ENCODE assay signal across 16 cellular contexts in the genomic region with DNA sequence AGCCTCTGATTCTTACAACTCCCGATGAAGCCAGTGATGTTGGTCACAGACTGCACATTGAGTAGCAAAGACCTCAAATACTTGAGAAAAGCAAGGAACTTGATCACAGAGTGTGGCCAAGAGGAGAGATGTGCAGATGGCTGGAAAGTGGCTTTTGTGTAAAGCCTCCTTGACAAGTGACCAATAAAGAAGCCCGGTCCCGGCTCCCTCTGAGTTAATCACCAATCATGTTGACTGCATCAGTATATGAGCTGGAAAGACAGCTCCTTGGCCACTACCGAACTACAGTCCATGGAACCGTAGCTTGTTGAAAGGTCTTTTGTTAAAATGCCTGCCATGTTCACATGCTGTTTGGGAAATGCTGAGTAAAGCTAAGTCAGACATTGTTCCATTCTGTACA. TPM values are rescaled to one million over a fixed set of nuclear protein-coding genes. Genes with fewer than 3 reads are reported as not detected.
DNase-seq lines count a peak whose midpoint lies in the region; ATAC-seq, FAIRE-seq and TF ChIP-seq lines count a peak whose summit lies in the region.
"Had no signal": no experiment of that assay in that cellular context is flagged by ENCODE, and none has a peak within 500 bp of the region (broad histone marks: within the 10 kb centered on the region; RNA-seq: fewer than 3 reads in every experiment).

No MANE protein-coding gene starts in this region.

- no peaks in the 10 kb centered on the region for H3K36me3 Mint-ChIP-seq in activated B cell treated with CpG ODN at 0.5 μM for 24 hours (ENCODE audit: low read depth)
- H3K36me3 Mint-ChIP-seq in naive thymus-derived CD8-positive, alpha-beta T cell, result peaks cover 0 to 1% (median 0%) of the 10 kb centered on the region in 3 donors

- POLR2A ChIA-PET in HepG2 (lab: Yijun Ruan, JAX), result interaction anchor here (1.0 to 1.3 kb wide), 4 partner anchors 26 to 48 kb away, joined by 3 to 4 read pairs (median 3); partner anchors contain the start of gene SERPINA1
- POLR2A ChIA-PET in activated B cell treated with CpG ODN at 0.5 μM for 24 hours (lab: Charles Lee), result interaction anchor here (0.8 kb wide), 1 partner anchor 1279 kb away, joined by 3 read pairs; no protein-coding TSS in a partner anchor
- POLR2A ChIA-PET in naive thymus-derived CD8-positive, alpha-beta T cell (lab: Charles Lee), result no interaction called here

- H3K36me3 ChIP-seq in HepG2 (replicated peaks in 1 of 2; ENCODE audit: control insufficient read depth in 1 of 2, insufficient read depth in 2 of 2, low read length in 2 of 2) (no peaks in the 10 kb centered on the region), right lobe of liver (no peaks in the 10 kb centered on the region)
- H3K36me3 ChIP-seq: upper lobe of left lung had no signal

- H3K27ac Mint-ChIP-seq in activated B cell treated with CpG ODN at 0.5 μM for 24 hours, result peak overlapping the region; percentile 82
- H3K27ac Mint-ChIP-seq in stimulated activated naive CD8-positive, alpha-beta T cell treated with anti-CD3 and anti-CD28 coated beads, Interleukin-15, amount 100 ng/mL, for 72 hours, result peak overlapping the region; percentile 19 to 25
- H3K27ac Mint-ChIP-seq in naive thymus-derived CD8-positive, alpha-beta T cell, result peak overlapping the region in 1 of 10 donors; percentile 60
- H3K27ac Mint-ChIP-seq: nephron had no signal

- TF ChIP-seq EP300 in HepG2 (IDR thresholded peaks at IDR 0.05; ENCODE audit: low read depth in 2 of 2, low read length in 2 of 2), result no peak
- no peak for TF ChIP-seq EP300 in HepG2 (CRISPR knock-in tag; IDR thresholded peaks at IDR 0.05; ENCODE audit: borderline replicate concordance)

- no peak overlapping the region for H3K27ac ChIP-seq in HepG2 (ENCODE audit: extremely low read length, insufficient read depth, low read length)
- H3K27ac ChIP-seq in right lobe of liver, result no peak overlapping the region
- H3K27ac ChIP-seq: upper lobe of left lung had no signal

- H3K9me3 Mint-ChIP-seq in activated B cell treated with CpG ODN at 0.5 μM for 24 hours, result peaks cover 2% of the 10 kb centered on the region
- peaks cover under 1 to 8% of the 10 kb centered on the region in 2 donors for H3K9me3 Mint-ChIP-seq in stimulated activated naive CD8-positive, alpha-beta T cell treated with anti-CD3 and anti-CD28 coated beads, Interleukin-15, amount 100 ng/mL, for 72 hours
- H3K9me3 Mint-ChIP-seq in naive thymus-derived CD8-positive, alpha-beta T cell, result peaks cover 0 to 7% (median 4%) of the 10 kb centered on the region in 9 donors

- H3K4me1 ChIP-seq in HepG2 (ENCODE audit: insufficient read depth, low read length) (peaks cover 94% of the 10 kb centered on the region), right lobe of liver (peaks cover 0 to 10% (median 4%) of the 10 kb centered on the region in 4 donors)

- WGBS in HepG2 (ENCODE audit: low lambda C conversion rate), result 28% methylated on average over 5 of the region's 5 CpGs
- 81% methylated on average over 5 of the region's 5 CpGs for WGBS in right lobe of liver (ENCODE audit: insufficient coverage, low coverage, low lambda C conversion rate, missing lambda C conversion rate)

- DNase-seq in HepG2 (ENCODE audit: low spot score) (no peak), right lobe of liver (no peak), activated B cell treated with CpG ODN at 0.5 μM for 24 hours (no peak), amygdala (lab: John Stamatoyannopoulos, UW) (no peak)
- no peak for DNase-seq in stimulated activated naive CD8-positive, alpha-beta T cell treated with anti-CD3 and anti-CD28 coated beads, Interleukin-15, amount 100 ng/mL, for 72 hours
- DNase-seq in naive thymus-derived CD8-positive, alpha-beta T cell, result no peak
- DNase-seq: DMS79 treated with DMSO at 0.1 percent for 48 hours, left ventricle myocardium superior, upper lobe of left lung had no signal

- no peak for TF ChIP-seq POLR2A in HepG2 (IDR thresholded peaks at IDR 0.05; ENCODE audit: insufficient read depth in 1 of 2, low read depth in 2 of 2, low read length in 2 of 2)
- no peak for TF ChIP-seq POLR2A in right lobe of liver (IDR thresholded peaks at IDR 0.05)

- no peak for ATAC-seq in HepG2
- ATAC-seq in right lobe of liver, result no peak
- ATAC-seq in HG02973 (IDR thresholded peaks at IDR 0.05; ENCODE audit: unreplicated experiment), result peak; percentile 27
- ATAC-seq in activated B cell treated with CpG ODN at 0.5 μM for 24 hours (ENCODE audit: low read depth), result no peak
- no peak for ATAC-seq in stimulated activated naive CD8-positive, alpha-beta T cell treated with anti-CD3 and anti-CD28 coated beads, Interleukin-15, amount 100 ng/mL, for 72 hours
- ATAC-seq in naive thymus-derived CD8-positive, alpha-beta T cell, result no peak
- ATAC-seq in HG03025 (IDR thresholded peaks at IDR 0.05; ENCODE audit: low FRiP score, unreplicated experiment), result no peak
- ATAC-seq: left ventricle myocardium superior had no signal

- peak; percentile 12 for FAIRE-seq in HepG2 (lab: Jason Lieb, UNC)
- FAIRE-seq: H54 had no signal

- H3K27me3 Mint-ChIP-seq in activated B cell treated with CpG ODN at 0.5 μM for 24 hours, result peaks cover 1% of the 10 kb centered on the region
- peaks cover 35% of the 10 kb centered on the region for H3K27me3 Mint-ChIP-seq in stimulated activated naive CD8-positive, alpha-beta T cell treated with anti-CD3 and anti-CD28 coated beads, Interleukin-15, amount 100 ng/mL, for 72 hours
- H3K27me3 Mint-ChIP-seq in naive thymus-derived CD8-positive, alpha-beta T cell, result peaks cover 10 to 37% (median 19%) of the 10 kb centered on the region in 5 donors

- no peaks in the 10 kb centered on the region; a peak in 1 of 5 replicates for H3K27me3 ChIP-seq in HepG2 (ENCODE audit: control insufficient read depth in 1 of 2, insufficient read depth in 2 of 2, low read length in 2 of 2)
- H3K27me3 ChIP-seq in right lobe of liver, result no peaks in the 10 kb centered on the region
- H3K27me3 ChIP-seq: upper lobe of left lung had no signal

- intact Hi-C loops in HepG2 (cut with micrococcal nuclease; ENCODE audit: unreplicated experiment) (no loop called here), right lobe of liver (cut with DNase I) (no loop called here), activated B cell treated with CpG ODN at 0.5 μM for 24 hours (cut with micrococcal nuclease) (no loop called here)

- TSS peak; percentile 91 for BruUV-seq in HepG2 (replicated peaks; lab: Mats Ljungman, UMichigan)

- no peak overlapping the region for H3K4me3 Mint-ChIP-seq in activated B cell treated with CpG ODN at 0.5 μM for 24 hours
- no peak overlapping the region for H3K4me3 Mint-ChIP-seq in stimulated activated naive CD8-positive, alpha-beta T cell treated with anti-CD3 and anti-CD28 coated beads, Interleukin-15, amount 100 ng/mL, for 72 hours
- H3K4me3 Mint-ChIP-seq in naive thymus-derived CD8-positive, alpha-beta T cell, result no peak overlapping the region
- H3K4me3 Mint-ChIP-seq: nephron had no signal

- in situ Hi-C loops in HepG2 (cut with HindIII; ENCODE audit: extremely low pct_ligation_motif_present, low pct_unique_long_range_greater_than_20kb), result no loop called here

- H4K20me1 ChIP-seq in HepG2 (ENCODE audit: insufficient read depth, low read length), result no peaks in the 10 kb centered on the region

- H3K9ac ChIP-seq in HepG2 (ENCODE audit: insufficient read depth, low read depth, low read length), result no peak overlapping the region

- no peak for TF ChIP-seq CTCF in HepG2 (CRISPR knock-in tag; IDR thresholded peaks at IDR 0.05)
- no peak for TF ChIP-seq CTCF in right lobe of liver (IDR thresholded peaks at IDR 0.05)
- TF ChIP-seq CTCF in activated B cell treated with CpG ODN at 0.5 μM for 24 hours (IDR thresholded peaks at IDR 0.05), result no peak

- no peaks in the 10 kb centered on the region for H3K9me3 ChIP-seq in HepG2 (ENCODE audit: low read length)
- H3K9me3 ChIP-seq in right lobe of liver, result no peaks in the 10 kb centered on the region
- H3K9me3 ChIP-seq: upper lobe of left lung had no signal

- no peaks in the 10 kb centered on the region for H3K79me2 ChIP-seq in HepG2 (ENCODE audit: insufficient read depth, low read length)

- peaks cover 20% of the 10 kb centered on the region for H3K4me1 Mint-ChIP-seq in activated B cell treated with CpG ODN at 0.5 μM for 24 hours
- H3K4me1 Mint-ChIP-seq in stimulated activated naive CD8-positive, alpha-beta T cell treated with anti-CD3 and anti-CD28 coated beads, Interleukin-15, amount 100 ng/mL, for 72 hours, result peaks cover 9% of the 10 kb centered on the region
- H3K4me1 Mint-ChIP-seq in naive thymus-derived CD8-positive, alpha-beta T cell, result peaks cover 0 to 3% (median 2%) of the 10 kb centered on the region in 4 donors

- CTCF ChIA-PET in HepG2 (lab: Yijun Ruan, JAX; ENCODE audit: low intra/inter-chr PET ratio, low total read pairs) (no interaction called here), activated B cell treated with CpG ODN at 0.5 μM for 24 hours (lab: Charles Lee) (no interaction called here)

- H2AFZ ChIP-seq in HepG2 (ENCODE audit: low read length), result no peak overlapping the region

- TF ChIP-seq RAD21 in HepG2 (CRISPR knock-in tag; IDR thresholded peaks at IDR 0.05), result no peak

- no peak overlapping the region for H3K4me3 ChIP-seq in HepG2 (replicated peaks in 1 of 3; ENCODE audit: insufficient read depth in 1 of 3, low read depth in 2 of 3, low read length in 3 of 3)
- no peak overlapping the region for H3K4me3 ChIP-seq in right lobe of liver
- H3K4me3 ChIP-seq: upper lobe of left lung had no signal

- H3K4me2 ChIP-seq in HepG2 (ENCODE audit: low read depth, low read length), result peak overlapping the region; percentile 60

RNA-seq across cellular contexts. Expression of gene SERPINA2, which starts 19.7 kb away (rescaled TPM):
- total RNA-seq in HepG2 (2016; rRNA removed; fragmentation: Illumina TruSeq; extraction: Trizol), result 0.24 TPM in 1 of 2 replicates, not detected in the other
- total RNA-seq in HepG2 (2016; cell fraction: cytosol; rRNA removed; fragmentation: Illumina TruSeq; extraction: Trizol; ENCODE audit: low read depth), result not detected in 2 replicates
- 0.21 TPM in 1 of 2 replicates, not detected in the other for total RNA-seq in HepG2 (2016; cell fraction: insoluble cytoplasmic fraction; rRNA removed; fragmentation: Illumina TruSeq; extraction: Trizol)
- total RNA-seq in HepG2 (2016; cell fraction: membrane; rRNA removed; fragmentation: Illumina TruSeq; extraction: Trizol), result not detected in 2 replicates
- not detected in 2 replicates for total RNA-seq in HepG2 (2016; cell fraction: nucleus; rRNA removed; fragmentation: Illumina TruSeq; extraction: Trizol)
- polyA plus RNA-seq in HepG2 (2011; rRNA removed), result 0.08 TPM in 1 of 2 replicates, not detected in the other
- not detected in 2 replicates for polyA plus RNA-seq in HepG2 (2011; cell fraction: cytosol; rRNA removed)
- polyA plus RNA-seq in HepG2 (2011; cell fraction: nucleus; rRNA removed), result 0.81 and 0.84 TPM in 2 replicates
- polyA plus RNA-seq in HepG2 (2012), result 0.17 TPM in 1 of 2 replicates, not detected in the other
- polyA plus RNA-seq in HepG2 (2016; cell fraction: cytosol; fragmentation: Illumina TruSeq; extraction: Trizol; ENCODE audit: low read depth), result not detected in 2 replicates
- polyA plus RNA-seq in HepG2 (2016; cell fraction: insoluble cytoplasmic fraction; fragmentation: Illumina TruSeq; extraction: Trizol; ENCODE audit: low read depth), result not detected in 2 replicates
- polyA plus RNA-seq in HepG2 (2016; cell fraction: membrane; fragmentation: Illumina TruSeq; extraction: Trizol; ENCODE audit: low read depth), result 0.21 TPM in 1 of 2 replicates, not detected in the other
- polyA plus RNA-seq in HepG2 (2016; cell fraction: nucleus; fragmentation: Illumina TruSeq; extraction: Trizol; ENCODE audit: insufficient read depth, low read depth), result not detected in 2 replicates
- polyA minus RNA-seq in HepG2 (2011; rRNA and poly(A)+ RNA removed; ENCODE audit: low replicate concordance), result not detected in 2 replicates
- not detected in 2 replicates for polyA minus RNA-seq in HepG2 (2011; cell fraction: cytosol; rRNA and poly(A)+ RNA removed)
- 0.87 and 1.4 TPM in 2 replicates for polyA minus RNA-seq in HepG2 (2011; cell fraction: nucleus; rRNA and poly(A)+ RNA removed)
- not detected for total RNA-seq in right lobe of liver
- not detected in 2 replicates for total RNA-seq in activated B cell treated with CpG ODN at 0.5 μM for 24 hours
- total RNA-seq in naive thymus-derived CD8-positive, alpha-beta T cell, result not detected
- polyA plus RNA-seq in naive thymus-derived CD8-positive, alpha-beta T cell, result not detected
- total RNA-seq: fibroblast of lung, left ventricle myocardium superior, SK-MEL-5, upper lobe of left lung had no signal
- polyA plus RNA-seq: fibroblast of lung had no signal

RNA-seq across cellular contexts. Expression of gene SERPINA6, which starts 23.7 kb away (rescaled TPM):
- total RNA-seq in HepG2 (2016; rRNA removed; fragmentation: Illumina TruSeq; extraction: Trizol) (144 and 260 TPM in 2 replicates), right lobe of liver (100 to 1,000 TPM; 185 to 407 (median 236) TPM), activated B cell treated with CpG ODN at 0.5 μM for 24 hours (not detected in 2 replicates)
- 46.5 and 59.8 TPM in 2 replicates for total RNA-seq in HepG2 (2016; cell fraction: cytosol; rRNA removed; fragmentation: Illumina TruSeq; extraction: Trizol; ENCODE audit: low read depth)
- 147 and 255 TPM in 2 replicates for total RNA-seq in HepG2 (2016; cell fraction: insoluble cytoplasmic fraction; rRNA removed; fragmentation: Illumina TruSeq; extraction: Trizol)
- 72.4 and 91.0 TPM in 2 replicates for total RNA-seq in HepG2 (2016; cell fraction: membrane; rRNA removed; fragmentation: Illumina TruSeq; extraction: Trizol)
- total RNA-seq in HepG2 (2016; cell fraction: nucleus; rRNA removed; fragmentation: Illumina TruSeq; extraction: Trizol), result 209 and 232 TPM in 2 replicates
- 333 and 391 TPM in 2 replicates for polyA plus RNA-seq in HepG2 (2011; rRNA removed)
- 334 and 367 TPM in 2 replicates for polyA plus RNA-seq in HepG2 (2011; cell fraction: cytosol; rRNA removed)
- 148 and 149 TPM in 2 replicates for polyA plus RNA-seq in HepG2 (2011; cell fraction: nucleus; rRNA removed)
- polyA plus RNA-seq in HepG2 (2012), result 165 and 183 TPM in 2 replicates
- polyA plus RNA-seq in HepG2 (2016; cell fraction: cytosol; fragmentation: Illumina TruSeq; extraction: Trizol; ENCODE audit: low read depth), result 50.8 and 68.1 TPM in 2 replicates
- polyA plus RNA-seq in HepG2 (2016; cell fraction: insoluble cytoplasmic fraction; fragmentation: Illumina TruSeq; extraction: Trizol; ENCODE audit: low read depth), result 148 and 161 TPM in 2 replicates
- polyA plus RNA-seq in HepG2 (2016; cell fraction: membrane; fragmentation: Illumina TruSeq; extraction: Trizol; ENCODE audit: low read depth), result 59.5 and 79.3 TPM in 2 replicates
- polyA plus RNA-seq in HepG2 (2016; cell fraction: nucleus; fragmentation: Illumina TruSeq; extraction: Trizol; ENCODE audit: insufficient read depth, low read depth), result 298 and 309 TPM in 2 replicates
- polyA minus RNA-seq in HepG2 (2011; rRNA and poly(A)+ RNA removed; ENCODE audit: low replicate concordance), result 295 TPM in 1 of 2 replicates, not detected in the other
- polyA minus RNA-seq in HepG2 (2011; cell fraction: cytosol; rRNA and poly(A)+ RNA removed), result 62.1 and 78.1 TPM in 2 replicates
- 54.3 and 66.5 TPM in 2 replicates for polyA minus RNA-seq in HepG2 (2011; cell fraction: nucleus; rRNA and poly(A)+ RNA removed)
- not detected for total RNA-seq in naive thymus-derived CD8-positive, alpha-beta T cell
- not detected for polyA plus RNA-seq in naive thymus-derived CD8-positive, alpha-beta T cell
- total RNA-seq: fibroblast of lung, left ventricle myocardium superior, SK-MEL-5 had no signal
- polyA plus RNA-seq: fibroblast of lung had no signal

RNA-seq across cellular contexts. Expression of gene SERPINA1, which starts 41.6 kb away (rescaled TPM):
- total RNA-seq in HepG2 (2016; rRNA removed; fragmentation: Illumina TruSeq; extraction: Trizol) (2,013 and 3,266 TPM in 2 replicates), right lobe of liver (over 10,000 TPM; 18,575 to 39,670 (median 31,917) TPM), activated B cell treated with CpG ODN at 0.5 μM for 24 hours (0.31 TPM in 1 of 2 replicates, not detected in the other)
- total RNA-seq in HepG2 (2016; cell fraction: cytosol; rRNA removed; fragmentation: Illumina TruSeq; extraction: Trizol; ENCODE audit: low read depth), result 1,032 and 1,133 TPM in 2 replicates
- 1,778 and 3,168 TPM in 2 replicates for total RNA-seq in HepG2 (2016; cell fraction: insoluble cytoplasmic fraction; rRNA removed; fragmentation: Illumina TruSeq; extraction: Trizol)
- 2,429 and 2,540 TPM in 2 replicates for total RNA-seq in HepG2 (2016; cell fraction: membrane; rRNA removed; fragmentation: Illumina TruSeq; extraction: Trizol)
- 3,105 and 3,600 TPM in 2 replicates for total RNA-seq in HepG2 (2016; cell fraction: nucleus; rRNA removed; fragmentation: Illumina TruSeq; extraction: Trizol)
- polyA plus RNA-seq in HepG2 (2011; rRNA removed), result 11,015 and 14,177 TPM in 2 replicates
- 9,533 and 11,655 TPM in 2 replicates for polyA plus RNA-seq in HepG2 (2011; cell fraction: cytosol; rRNA removed)
- polyA plus RNA-seq in HepG2 (2011; cell fraction: nucleus; rRNA removed), result 2,313 and 3,208 TPM in 2 replicates
- polyA plus RNA-seq in HepG2 (2012), result 7,481 and 10,843 TPM in 2 replicates
- polyA plus RNA-seq in HepG2 (2016; cell fraction: cytosol; fragmentation: Illumina TruSeq; extraction: Trizol; ENCODE audit: low read depth), result 4,767 and 4,962 TPM in 2 replicates
- polyA plus RNA-seq in HepG2 (2016; cell fraction: insoluble cytoplasmic fraction; fragmentation: Illumina TruSeq; extraction: Trizol; ENCODE audit: low read depth), result 4,118 and 4,730 TPM in 2 replicates
- polyA plus RNA-seq in HepG2 (2016; cell fraction: membrane; fragmentation: Illumina TruSeq; extraction: Trizol; ENCODE audit: low read depth), result 6,083 and 6,679 TPM in 2 replicates
- 8,870 and 9,648 TPM in 2 replicates for polyA plus RNA-seq in HepG2 (2016; cell fraction: nucleus; fragmentation: Illumina TruSeq; extraction: Trizol; ENCODE audit: insufficient read depth, low read depth)
- 7.6 and 11,192 TPM in 2 replicates for polyA minus RNA-seq in HepG2 (2011; rRNA and poly(A)+ RNA removed; ENCODE audit: low replicate concordance)
- polyA minus RNA-seq in HepG2 (2011; cell fraction: cytosol; rRNA and poly(A)+ RNA removed), result 3,443 and 4,995 TPM in 2 replicates
- 1,177 and 2,207 TPM in 2 replicates for polyA minus RNA-seq in HepG2 (2011; cell fraction: nucleus; rRNA and poly(A)+ RNA removed)
- total RNA-seq in naive thymus-derived CD8-positive, alpha-beta T cell, result not detected
- polyA plus RNA-seq in naive thymus-derived CD8-positive, alpha-beta T cell, result 1 to 10 TPM in 1 of 3 donors, under 1 TPM in 1, not detected in 1; 0.64 to 1.6 TPM
- total RNA-seq: fibroblast of lung had no signal

RNA-seq across cellular contexts. Expression of gene SERPINA10, which starts 53.8 kb away (rescaled TPM):
- total RNA-seq in HepG2 (2016; rRNA removed; fragmentation: Illumina TruSeq; extraction: Trizol), result 12.1 and 20.1 TPM in 2 replicates
- total RNA-seq in HepG2 (2016; cell fraction: cytosol; rRNA removed; fragmentation: Illumina TruSeq; extraction: Trizol; ENCODE audit: low read depth), result 2.9 and 3.2 TPM in 2 replicates
- total RNA-seq in HepG2 (2016; cell fraction: insoluble cytoplasmic fraction; rRNA removed; fragmentation: Illumina TruSeq; extraction: Trizol), result 12.4 and 19.4 TPM in 2 replicates
- 7.0 and 7.6 TPM in 2 replicates for total RNA-seq in HepG2 (2016; cell fraction: membrane; rRNA removed; fragmentation: Illumina TruSeq; extraction: Trizol)
- 15.9 and 21.0 TPM in 2 replicates for total RNA-seq in HepG2 (2016; cell fraction: nucleus; rRNA removed; fragmentation: Illumina TruSeq; extraction: Trizol)
- 17.3 and 20.2 TPM in 2 replicates for polyA plus RNA-seq in HepG2 (2011; rRNA removed)
- polyA plus RNA-seq in HepG2 (2011; cell fraction: cytosol; rRNA removed), result 11.5 and 15.3 TPM in 2 replicates
- 5.4 and 6.4 TPM in 2 replicates for polyA plus RNA-seq in HepG2 (2011; cell fraction: nucleus; rRNA removed)
- 14.6 and 20.7 TPM in 2 replicates for polyA plus RNA-seq in HepG2 (2012)
- 1.4 and 1.5 TPM in 2 replicates for polyA plus RNA-seq in HepG2 (2016; cell fraction: cytosol; fragmentation: Illumina TruSeq; extraction: Trizol; ENCODE audit: low read depth)
- 9.7 and 11.2 TPM in 2 replicates for polyA plus RNA-seq in HepG2 (2016; cell fraction: insoluble cytoplasmic fraction; fragmentation: Illumina TruSeq; extraction: Trizol; ENCODE audit: low read depth)
- 3.7 and 4.1 TPM in 2 replicates for polyA plus RNA-seq in HepG2 (2016; cell fraction: membrane; fragmentation: Illumina TruSeq; extraction: Trizol; ENCODE audit: low read depth)
- polyA plus RNA-seq in HepG2 (2016; cell fraction: nucleus; fragmentation: Illumina TruSeq; extraction: Trizol; ENCODE audit: insufficient read depth, low read depth), result 22.0 and 24.2 TPM in 2 replicates
- 26.7 TPM in 1 of 2 replicates, not detected in the other for polyA minus RNA-seq in HepG2 (2011; rRNA and poly(A)+ RNA removed; ENCODE audit: low replicate concordance)
- polyA minus RNA-seq in HepG2 (2011; cell fraction: cytosol; rRNA and poly(A)+ RNA removed), result 15.7 and 16.5 TPM in 2 replicates
- 13.5 and 16.3 TPM in 2 replicates for polyA minus RNA-seq in HepG2 (2011; cell fraction: nucleus; rRNA and poly(A)+ RNA removed)
- 100 to 1,000 TPM; 114 to 400 (median 239) TPM for total RNA-seq in right lobe of liver
- total RNA-seq in activated B cell treated with CpG ODN at 0.5 μM for 24 hours, result not detected in 2 replicates
- total RNA-seq in naive thymus-derived CD8-positive, alpha-beta T cell, result not detected
- polyA plus RNA-seq in naive thymus-derived CD8-positive, alpha-beta T cell, result not detected
- total RNA-seq: fibroblast of lung, left ventricle myocardium superior, renal cortical epithelial cell, SK-MEL-5 had no signal
- polyA plus RNA-seq: fibroblast of lung had no signal

Comparison
In these comparisons a context has a peak if more than half of its experiments do, and no peak if none do; other contexts are left out.
1. RNA of gene SERPINA6, which starts 23.7 kb away (total RNA-seq): 46.5 to 260 TPM in HepG2 and 185 to 407 TPM in right lobe of liver; not detected in activated B cell treated with CpG ODN at 0.5 μM for 24 hours and not detected in naive thymus-derived CD8-positive, alpha-beta T cell; every median in the first group is over 10 times any median in the second.
2. RNA of gene SERPINA1, which starts 41.6 kb away (total RNA-seq): 18,575 to 39,670 TPM in right lobe of liver and 1,032 to 3,600 TPM in HepG2; 0.31 TPM in activated B cell treated with CpG ODN at 0.5 μM for 24 hours and not detected in naive thymus-derived CD8-positive, alpha-beta T cell; every median in the first group is over 100 times any median in the second.